In genomic region chr5:143319437-143320302, GRCh38 we compare ENCODE assay signal across 28 cellular contexts.
A peak's percentile ranks its signal among the peaks of the same experiment; 100 is the strongest.
DNase-seq lines count a peak whose midpoint lies in the region; ATAC-seq and TF ChIP-seq lines count a peak whose summit lies in the region.
"Had no signal": no experiment of that assay in that cellular context is flagged by ENCODE, and none has a peak within 500 bp of the region (broad histone marks: within the 10 kb centered on the region; RNA-seq: fewer than 3 reads in every experiment).

No MANE protein-coding gene starts in this region.

- no peak overlapping the region for H3K27ac ChIP-seq in esophagus squamous epithelium
- H3K27ac ChIP-seq: colonic mucosa, tibial artery, VCaP had no signal

- CTCF ChIA-PET in Calu3 (lab: Charles Lee), result no interaction called here

- TF ChIP-seq CTCF in fibroblast of the aortic adventitia (IDR thresholded peaks at IDR 0.05; ENCODE audit: insufficient read depth, low read length) (no peak), esophagus squamous epithelium (IDR thresholded peaks at IDR 0.05) (no peak), Calu3 (IDR thresholded peaks at IDR 0.05; ENCODE audit: unreplicated experiment) (no peak)

- no peaks in the 10 kb centered on the region for H3K36me3 ChIP-seq in esophagus squamous epithelium
- H3K36me3 ChIP-seq: colonic mucosa, tibial artery had no signal

- no peaks in the 10 kb centered on the region for H3K9me3 Mint-ChIP-seq in activated naive CD4-positive, alpha-beta T cell treated with anti-CD3 and anti-CD28 coated beads, Interleukin-2, amount 50 U/mL, for 24 hours
- peaks cover 0 to 5% of the 10 kb centered on the region in 2 donors for H3K9me3 Mint-ChIP-seq in activated naive CD4-positive, alpha-beta T cell treated with anti-CD3 and anti-CD28 coated beads, Interleukin-2, amount 50 U/mL, for 72 hours
- peaks cover 6 to 9% of the 10 kb centered on the region in 2 donors for H3K9me3 Mint-ChIP-seq in stimulated activated naive B cell treated with anti-CD40 and anti-IgM and Interleukin-4, amounts not matched to agents 10 μg/mL and 1 μg/mL and 100 μg/mL, for 72 hours
- H3K9me3 Mint-ChIP-seq in Calu3 (ENCODE audit: low read depth, unreplicated experiment), result peaks cover under 1% of the 10 kb centered on the region

- BruUV-seq in Calu3 (replicated peaks; lab: Mats Ljungman, UMichigan), result no TSS peak

- peaks cover 6 to 68% (median 11%) of the 10 kb centered on the region in 3 donors for H3K4me1 ChIP-seq in esophagus squamous epithelium
- H3K4me1 ChIP-seq: colonic mucosa had no signal

- TF ChIP-seq POLR2A in esophagus squamous epithelium (IDR thresholded peaks at IDR 0.05), result no peak

- H3K27me3 ChIP-seq in esophagus squamous epithelium, result no peaks in the 10 kb centered on the region
- H3K27me3 ChIP-seq: colonic mucosa, MG63, tibial artery had no signal

- peak overlapping the region; percentile 78 for H3K27ac Mint-ChIP-seq in activated naive CD4-positive, alpha-beta T cell treated with anti-CD3 and anti-CD28 coated beads, Interleukin-2, amount 50 U/mL, for 24 hours
- no peak overlapping the region for H3K27ac Mint-ChIP-seq in activated naive CD4-positive, alpha-beta T cell treated with anti-CD3 and anti-CD28 coated beads, Interleukin-2, amount 50 U/mL, for 72 hours
- peak overlapping the region; percentile 25 for H3K27ac Mint-ChIP-seq in stimulated activated naive B cell treated with anti-CD40 and anti-IgM and Interleukin-4, amounts not matched to agents 10 μg/mL and 1 μg/mL and 100 μg/mL, for 72 hours
- no peak overlapping the region for H3K27ac Mint-ChIP-seq in Calu3 (ENCODE audit: unreplicated experiment)

- no peak for ATAC-seq in activated naive CD4-positive, alpha-beta T cell treated with anti-CD3 and anti-CD28 coated beads, Interleukin-2, amount 50 U/mL, for 72 hours
- no peak for ATAC-seq in stimulated activated naive B cell treated with anti-CD40 and anti-IgM and Interleukin-4, amounts not matched to agents 10 μg/mL and 1 μg/mL and 100 μg/mL, for 72 hours (replicated peaks)
- ATAC-seq in GM18870 (IDR thresholded peaks at IDR 0.05; ENCODE audit: unreplicated experiment), result no peak
- ATAC-seq: HCT116; left colon; stimulated activated naive CD8-positive, alpha-beta T cell treated with anti-CD3 and anti-CD28 coated beads, Interleukin-15, amount 100 ng/mL, for 72 hours had no signal

- WGBS in esophagus squamous epithelium, 2 donors, result 51 to 77% methylated on average over 5 of the region's 5 CpGs

- peaks cover 11% of the 10 kb centered on the region for H3K36me3 Mint-ChIP-seq in activated naive CD4-positive, alpha-beta T cell treated with anti-CD3 and anti-CD28 coated beads, Interleukin-2, amount 50 U/mL, for 24 hours
- H3K36me3 Mint-ChIP-seq in activated naive CD4-positive, alpha-beta T cell treated with anti-CD3 and anti-CD28 coated beads, Interleukin-2, amount 50 U/mL, for 72 hours, result peaks cover 0 to 24% of the 10 kb centered on the region in 2 donors
- H3K36me3 Mint-ChIP-seq in stimulated activated naive B cell treated with anti-CD40 and anti-IgM and Interleukin-4, amounts not matched to agents 10 μg/mL and 1 μg/mL and 100 μg/mL, for 72 hours, result peaks cover 17 to 31% of the 10 kb centered on the region in 2 donors
- no peaks in the 10 kb centered on the region for H3K36me3 Mint-ChIP-seq in Calu3 (ENCODE audit: insufficient read depth, unreplicated experiment)

- H3K4me1 Mint-ChIP-seq in activated naive CD4-positive, alpha-beta T cell treated with anti-CD3 and anti-CD28 coated beads, Interleukin-2, amount 50 U/mL, for 24 hours, result peaks cover 80% of the 10 kb centered on the region
- peaks cover 34 to 72% of the 10 kb centered on the region in 2 donors for H3K4me1 Mint-ChIP-seq in stimulated activated naive B cell treated with anti-CD40 and anti-IgM and Interleukin-4, amounts not matched to agents 10 μg/mL and 1 μg/mL and 100 μg/mL, for 72 hours
- peaks cover 26% of the 10 kb centered on the region for H3K4me1 Mint-ChIP-seq in Calu3 (ENCODE audit: low read depth, unreplicated experiment)

- intact Hi-C loops in esophagus squamous epithelium (cut with DNase I), result no loop called here
- intact Hi-C loops in Calu3 (cut with micrococcal nuclease; ENCODE audit: unreplicated experiment), result no loop called here

- H3K4me3 Mint-ChIP-seq in activated naive CD4-positive, alpha-beta T cell treated with anti-CD3 and anti-CD28 coated beads, Interleukin-2, amount 50 U/mL, for 24 hours, result no peak overlapping the region
- no peak overlapping the region for H3K4me3 Mint-ChIP-seq in stimulated activated naive B cell treated with anti-CD40 and anti-IgM and Interleukin-4, amounts not matched to agents 10 μg/mL and 1 μg/mL and 100 μg/mL, for 72 hours
- no peak overlapping the region for H3K4me3 Mint-ChIP-seq in Calu3 (ENCODE audit: low read depth, unreplicated experiment)
- H3K4me3 Mint-ChIP-seq: stimulated activated naive CD8-positive, alpha-beta T cell treated with anti-CD3 and anti-CD28 coated beads, Interleukin-15, amount 100 ng/mL, for 72 hours had no signal

- no peaks in the 10 kb centered on the region for H3K9me3 ChIP-seq in esophagus squamous epithelium
- H3K9me3 ChIP-seq: colonic mucosa, MG63, tibial artery had no signal

- H3K4me3 ChIP-seq in fibroblast of the aortic adventitia (ENCODE audit: low read depth, low read length) (no peak overlapping the region), esophagus squamous epithelium (no peak overlapping the region)
- H3K4me3 ChIP-seq: colonic mucosa, MG63, tibial artery had no signal

- H3K27me3 Mint-ChIP-seq in activated naive CD4-positive, alpha-beta T cell treated with anti-CD3 and anti-CD28 coated beads, Interleukin-2, amount 50 U/mL, for 24 hours, result no peaks in the 10 kb centered on the region
- no peaks in the 10 kb centered on the region for H3K27me3 Mint-ChIP-seq in stimulated activated naive B cell treated with anti-CD40 and anti-IgM and Interleukin-4, amounts not matched to agents 10 μg/mL and 1 μg/mL and 100 μg/mL, for 72 hours
- H3K27me3 Mint-ChIP-seq in Calu3 (ENCODE audit: unreplicated experiment), result no peaks in the 10 kb centered on the region
- H3K27me3 Mint-ChIP-seq: stimulated activated naive CD8-positive, alpha-beta T cell treated with anti-CD3 and anti-CD28 coated beads, Interleukin-15, amount 100 ng/mL, for 72 hours had no signal

- no peak for DNase-seq in activated naive CD4-positive, alpha-beta T cell treated with anti-CD3 and anti-CD28 coated beads, Interleukin-2, amount 50 U/mL, for 72 hours (ENCODE audit: low spot score in 2 of 2)
- peak; percentile 57 for DNase-seq in NCI-H146 treated with DMSO at 0.1 percent for 48 hours (lab: John Stamatoyannopoulos, UW; ENCODE audit: unreplicated experiment)
- peak; percentile 36 for DNase-seq in fibroblast of the aortic adventitia (ENCODE audit: low read depth)
- DNase-seq in stimulated activated naive B cell treated with anti-CD40 and anti-IgM and Interleukin-4, amounts not matched to agents 10 μg/mL and 1 μg/mL and 100 μg/mL, for 72 hours, result no peak
- DNase-seq in esophagus squamous epithelium (lab: John Stamatoyannopoulos, UW), result no peak
- no peak for DNase-seq in Calu3
- DNase-seq: activated CD4-positive, alpha-beta T cell treated with anti-CD3 and anti-CD28 coated beads for 4 hours; activated naive CD4-positive, alpha-beta T cell; activated T-cell treated with anti-CD3 and anti-CD28 coated beads, Interleukin-2, amount 50 U/mL, for 1 hour; amygdala; colonic mucosa; DMS53; effector CD8-positive, alpha-beta T cell; erythroblast; foreskin melanocyte; GDM1; KBM-7; left colon; MG63; NCI-H1417 treated with DMSO at 0.1 percent for 48 hours; NCI-H446 treated with DMSO at 0.1 percent for 48 hours; stimulated activated naive CD8-positive, alpha-beta T cell treated with anti-CD3 and anti-CD28 coated beads, Interleukin-15, amount 100 ng/mL, for 72 hours; T-helper 9 cell; tibial artery had no signal

Comparison
In these comparisons a context has a peak if more than half of its experiments do, and no peak if none do; other contexts are left out.
1. H3K27ac Mint-ChIP-seq: peak in activated naive CD4-positive, alpha-beta T cell treated with anti-CD3 and anti-CD28 coated beads, Interleukin-2, amount 50 U/mL, for 24 hours (single experiment) and stimulated activated naive B cell treated with anti-CD40 and anti-IgM and Interleukin-4, amounts not matched to agents 10 μg/mL and 1 μg/mL and 100 μg/mL, for 72 hours (single experiment); none in activated naive CD4-positive, alpha-beta T cell treated with anti-CD3 and anti-CD28 coated beads, Interleukin-2, amount 50 U/mL, for 72 hours (0 of 2) and Calu3 (single experiment).
2. DNase-seq: peak in NCI-H146 treated with DMSO at 0.1 percent for 48 hours (single experiment) and fibroblast of the aortic adventitia (single experiment); none in activated naive CD4-positive, alpha-beta T cell treated with anti-CD3 and anti-CD28 coated beads, Interleukin-2, amount 50 U/mL, for 72 hours (0 of 2), stimulated activated naive B cell treated with anti-CD40 and anti-IgM and Interleukin-4, amounts not matched to agents 10 μg/mL and 1 μg/mL and 100 μg/mL, for 72 hours (single experiment), esophagus squamous epithelium (single experiment) and Calu3 (single experiment).